ENCODE assay signal across 20 cellular contexts in the genomic region with DNA sequence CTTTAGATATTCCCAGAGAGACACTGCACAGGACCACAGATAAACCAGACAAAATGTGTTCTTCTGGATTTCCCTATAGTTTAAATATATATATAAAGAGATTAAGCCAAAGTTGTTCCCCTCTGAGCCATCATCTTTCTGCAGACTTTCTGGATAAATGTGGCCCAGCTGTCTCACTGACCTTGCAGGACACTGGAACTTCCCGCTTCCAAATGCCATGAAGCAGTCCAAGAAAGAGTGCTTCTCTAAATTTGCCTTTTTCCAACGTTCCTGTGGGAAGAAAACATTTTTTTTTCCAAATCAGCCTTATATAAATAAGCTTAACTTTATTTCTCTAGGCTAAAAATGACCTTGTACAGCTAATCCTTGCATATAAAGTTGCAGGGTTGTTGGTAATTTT.
"Had no signal": no experiment of that assay in that cellular context is flagged by ENCODE, and none has a peak within 500 bp of the region (broad histone marks: within the 10 kb centered on the region; RNA-seq: fewer than 3 reads in every experiment).

No MANE protein-coding gene starts in this region.

- DNase-seq: Kasumi-1, MM.1S, NCI-H1092 treated with DMSO at 0.1 percent for 48 hours, NCI-H1436 treated with DMSO at 0.1 percent for 48 hours, NCI-H1694, NCI-H187 treated with DMSO at 0.1 percent for 48 hours, NCI-H2029 treated with DMSO at 0.1 percent for 48 hours, NCI-H2171 treated with DMSO at 0.1 percent for 48 hours, NCI-H2227 treated with DMSO at 0.1 percent for 48 hours, NCI-H510A, NCI-H524 treated with DMSO at 0.1 percent for 48 hours, NCI-H69, NCI-H774, RPMI8226, SHP77 treated with DMSO at 0.1 percent for 48 hours had no signal

- H3K27me3 ChIP-seq: SJCRH30 had no signal

- H3K27ac ChIP-seq: HL-60, KMS-11, SJCRH30 had no signal

- H3K36me3 ChIP-seq: SJCRH30 had no signal

- H3K4me3 ChIP-seq: K562, SJCRH30 had no signal

- ATAC-seq: K562, SK-N-SH treated with all-trans-retinoic acid at 6 μM for 48 hours had no signal
